ENCODE assay signal across 1 cellular context in genomic region chr7:7180725-7181428, GRCh38.
TF ChIP-seq lines count a peak whose summit lies in the region.

No MANE protein-coding gene starts in this region.

TF ChIP-seq in GM23338, 12 proteins besides CTCF, POLR2A, EP300 and RAD21 (continued from another document):
- TF ChIP-seq ZNF331 (CRISPR knock-in tag; IDR thresholded peaks at IDR 0.05; ENCODE audit: low read depth): no peak
